In the genomic region with DNA sequence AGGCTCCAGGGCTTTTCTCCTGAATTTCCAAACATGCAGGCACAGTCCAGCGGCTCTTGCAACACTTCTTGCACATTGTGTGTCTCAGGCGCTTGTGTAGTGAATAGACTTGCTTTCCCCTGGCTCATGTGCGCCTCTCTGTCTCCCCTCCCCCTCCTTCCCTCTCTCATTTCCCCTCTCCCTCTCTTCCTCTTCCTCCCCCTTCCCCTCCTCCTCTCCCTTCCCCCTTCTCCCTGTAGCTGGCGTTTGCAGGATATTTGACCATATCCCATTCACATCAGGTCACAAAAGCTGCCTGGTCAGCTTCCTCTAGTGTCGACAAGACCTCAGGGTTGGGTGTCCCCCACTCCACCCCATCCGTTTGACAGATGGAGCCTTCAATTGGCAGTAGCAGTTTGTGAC, we compare ENCODE assay signal across 8 cellular contexts. TPM values are rescaled to one million over a fixed set of nuclear protein-coding genes. Genes with fewer than 3 reads are reported as not detected.
A peak's percentile ranks its signal among the peaks of the same experiment; 100 is the strongest.
DNase-seq lines count a peak whose midpoint lies in the region; ATAC-seq and TF ChIP-seq lines count a peak whose summit lies in the region.

No MANE protein-coding gene starts in this region.

- TF ChIP-seq CTCF in OCI-LY3 (IDR thresholded peaks at IDR 0.05; ENCODE audit: low read depth, low read length) = no peak
- no peak for TF ChIP-seq CTCF in epithelial cell of proximal tubule (conservative IDR thresholded peaks at IDR 0.05; ENCODE audit: low read depth, low read length)
- no peak for TF ChIP-seq CTCF in ovary (IDR thresholded peaks at IDR 0.05)
- TF ChIP-seq CTCF in mucosa of descending colon (IDR thresholded peaks at IDR 0.05) = no peak

- H3K9ac ChIP-seq in OCI-LY3 (ENCODE audit: low read length) = peak overlapping the region; percentile 77; the same call in 1 of the 2 replicates

- no peak for TF ChIP-seq POLR2A in ovary (IDR thresholded peaks at IDR 0.05)

- H3K4me3 ChIP-seq in GM08714 (ENCODE audit: low read length) (peak overlapping the region; percentile 73; the same call in 1 of the 2 replicates), OCI-LY3 (ENCODE audit: low read length) (peak overlapping the region; percentile 91), epithelial cell of proximal tubule (ENCODE audit: low read depth, low read length) (peak overlapping the region; percentile 57), ovary (peak overlapping the region; percentile 54), mucosa of descending colon (no peak overlapping the region)

- H3K36me3 ChIP-seq in OCI-LY3 (replicated peaks; ENCODE audit: low read depth, low read length) = peaks cover 5% of the 10 kb centered on the region
- H3K36me3 ChIP-seq in ovary = no peaks in the 10 kb centered on the region
- H3K36me3 ChIP-seq in mucosa of descending colon (ENCODE audit: low read depth) = no peaks in the 10 kb centered on the region

- H3K27ac ChIP-seq in OCI-LY3 (ENCODE audit: low read length) (no peak overlapping the region), ovary (no peak overlapping the region)

- in situ Hi-C loops in ACHN (cut with HindIII; ENCODE audit: low pct_ligation_motif_present, low pct_unique_long_range_greater_than_20kb, low sequenced_read_pairs) = no loop called here

- WGBS in ovary, 3 donors = 24 to 33% (median 30%) methylated on average over 6 of the region's 6 CpGs

- TF ChIP-seq EP300 in ovary (IDR thresholded peaks at IDR 0.05) = no peak

- peak overlapping the region; percentile 99 for H3K4me2 ChIP-seq in OCI-LY3 (ENCODE audit: low read length)

- intact Hi-C loops in ovary (cut with DNase I) = loop anchor here in 2 of 4 donors (10.0 kb wide), 2 partner anchors 59 to 69 kb away; no protein-coding TSS in a partner anchor
- intact Hi-C loops in mucosa of descending colon (cut with DNase I, micrococcal nuclease) = no loop called here

- DNase-seq in epithelial cell of proximal tubule (ENCODE audit: low read depth) (no peak), ovary (peak in 4 of 5 donors; percentile 34 to 58 (median 44)), mucosa of descending colon (no peak), ACHN (no peak), GF-D8 (lab: John Stamatoyannopoulos, UW) (no peak)
- DNase-seq in stimulated activated CD4-positive, alpha-beta T cell treated with anti-CD3 and anti-CD28 coated beads, Interleukin-4, amount 100 ng/mL, for 24 hours = no peak

- peaks cover 6% of the 10 kb centered on the region; the same call in 1 of the 2 replicates for H3K27me3 ChIP-seq in OCI-LY3 (ENCODE audit: low read depth, low read length)
- H3K27me3 ChIP-seq in ovary = no peaks in the 10 kb centered on the region

- no peak overlapping the region for H2AFZ ChIP-seq in OCI-LY3 (ENCODE audit: low read depth, low read length)

- peaks cover 9% of the 10 kb centered on the region; the same call in 1 of the 2 replicates for H4K20me1 ChIP-seq in OCI-LY3 (ENCODE audit: insufficient read depth, low read length)

- H3K9me3 ChIP-seq in OCI-LY3 (ENCODE audit: insufficient read depth, low read length) (no peaks in the 10 kb centered on the region), ovary (no peaks in the 10 kb centered on the region), mucosa of descending colon (no peaks in the 10 kb centered on the region)

- ATAC-seq in mucosa of descending colon = no peak

- H3K79me2 ChIP-seq in OCI-LY3 (ENCODE audit: low read length) = no peaks in the 10 kb centered on the region

- peaks cover 38% of the 10 kb centered on the region for H3K4me1 ChIP-seq in OCI-LY3 (ENCODE audit: low read length)
- H3K4me1 ChIP-seq in ovary (ENCODE audit: insufficient read depth) = no peaks in the 10 kb centered on the region
- H3K4me1 ChIP-seq in mucosa of descending colon (ENCODE audit: low read depth) = peaks cover 7% of the 10 kb centered on the region

RNA-seq across cellular contexts. Expression of gene CHST7, which starts 2.4 kb away (rescaled TPM):
- total RNA-seq in epithelial cell of proximal tubule = 6.1 and 8.0 TPM in 2 replicates
- 100 to 1,000 TPM in 1 of 7 donors, 10 to 100 TPM in 5, 1 to 10 TPM in 1; 5.9 to 144 (median 33.8) TPM for total RNA-seq in ovary
- polyA plus RNA-seq in ovary = 10 to 100 TPM; 24.8 to 25.1 TPM
- 1 to 10 TPM; 1.4 to 4.1 (median 2.7) TPM for total RNA-seq in mucosa of descending colon

RNA-seq across cellular contexts. Expression of gene ZNF674, which starts 30.8 kb away (rescaled TPM):
- total RNA-seq in epithelial cell of proximal tubule (0.75 and 2.0 TPM in 2 replicates), ovary (10 to 100 TPM in 1 of 7 donors, 1 to 10 TPM in 6; 2.8 to 11.5 (median 3.8) TPM), mucosa of descending colon (1 to 10 TPM; 4.7 to 6.6 (median 5.8) TPM)
- polyA plus RNA-seq in ovary = 1 to 10 TPM; 1.6 to 2.8 TPM

Comparison
In these comparisons a context has a peak if more than half of its experiments do, and no peak if none do; other contexts are left out.
1. DNase-seq: peak in ovary (4 of 5); none in epithelial cell of proximal tubule (single experiment), mucosa of descending colon (0 of 3), ACHN (single experiment), GF-D8 (single experiment) and stimulated activated CD4-positive, alpha-beta T cell treated with anti-CD3 and anti-CD28 coated beads, Interleukin-4, amount 100 ng/mL, for 24 hours (single experiment).